ENCODE assay signal across 8 cellular contexts in the genomic region with DNA sequence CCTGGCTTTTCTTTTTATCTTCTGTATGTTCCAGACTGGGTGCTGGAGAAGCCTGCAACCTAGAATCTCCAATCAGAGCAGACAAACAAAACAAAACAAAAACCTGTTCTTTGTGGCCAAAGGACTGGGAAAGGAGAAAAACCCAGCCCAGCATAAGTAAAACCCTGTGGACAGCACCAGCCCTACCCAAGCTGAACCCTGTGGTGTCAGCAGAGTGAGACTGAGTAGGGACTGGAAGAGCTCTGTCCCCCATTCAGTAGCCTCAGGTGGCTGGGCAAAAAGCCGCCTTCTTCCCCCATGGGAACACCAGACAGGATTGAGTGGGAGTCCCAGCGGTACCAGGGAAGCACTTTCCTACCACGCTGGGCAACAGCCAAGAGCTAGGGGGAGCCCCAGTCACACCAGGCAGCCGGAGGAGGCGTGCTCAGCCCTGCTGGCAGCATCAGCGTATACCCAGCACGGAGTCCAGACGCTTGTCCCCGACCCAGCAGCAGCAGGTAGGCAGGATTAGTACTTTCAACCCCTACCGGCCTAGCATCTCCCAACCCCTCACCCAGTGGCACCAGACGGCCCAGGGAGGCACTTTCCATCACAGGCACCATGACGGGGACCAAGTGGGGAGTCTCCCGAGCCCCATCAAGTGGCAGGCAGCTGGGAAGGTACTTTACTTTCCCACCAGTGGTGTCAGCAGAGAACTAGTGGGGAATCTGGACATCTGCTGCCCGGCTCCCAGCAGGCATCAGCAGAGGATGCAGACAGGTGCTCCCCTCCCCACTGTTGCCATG. TPM values are rescaled to one million over a fixed set of nuclear protein-coding genes. Genes with fewer than 3 reads are reported as not detected.
DNase-seq lines count a peak whose midpoint lies in the region; FAIRE-seq and TF ChIP-seq lines count a peak whose summit lies in the region.

No MANE protein-coding gene starts in this region.

- peak; percentile 9 for DNase-seq in GOT3 (lab: John Stamatoyannopoulos, UW)
- peak; percentile 47 for DNase-seq in RCC 7860 (ENCODE audit: low spot score)
- DNase-seq in activated naive CD4-positive, alpha-beta T cell (lab: John Stamatoyannopoulos, UW) = peak in 3 of 4 experiments; percentile 1 to 32 (median 19)
- DNase-seq in germinal center (ENCODE audit: low spot score) = peak; percentile 70
- DNase-seq in transverse colon = peak; percentile 81

- no peak for FAIRE-seq in RCC 7860 (lab: Jason Lieb, UNC)

- no peak for TF ChIP-seq EP300 in transverse colon (IDR thresholded peaks at IDR 0.05; ENCODE audit: low read depth)

- H3K4me1 ChIP-seq in DOHH2 (ENCODE audit: control insufficient read depth, low read length) (peaks cover 9% of the 10 kb centered on the region), neuron (ENCODE audit: insufficient read depth, low read length) (no peaks in the 10 kb centered on the region), transverse colon (peaks cover 0 to 4% (median 0%) of the 10 kb centered on the region in 4 donors)

- intact Hi-C loops in transverse colon (cut with DNase I; ENCODE audit: low total_unique reads) = no loop called here

- H4K20me1 ChIP-seq in DOHH2 (ENCODE audit: control insufficient read depth, insufficient read depth, low read depth, low read length) = no peaks in the 10 kb centered on the region

- H3K36me3 ChIP-seq in DOHH2 (ENCODE audit: control insufficient read depth, low read length) (no peaks in the 10 kb centered on the region), neuron (ENCODE audit: insufficient read depth, low read length) (no peaks in the 10 kb centered on the region), transverse colon (no peaks in the 10 kb centered on the region)

- TF ChIP-seq POLR2A in transverse colon (IDR thresholded peaks at IDR 0.05) = no peak

- no peaks in the 10 kb centered on the region for H3K9me3 ChIP-seq in DOHH2 (ENCODE audit: control insufficient read depth, insufficient read depth, low read length)
- no peaks in the 10 kb centered on the region for H3K9me3 ChIP-seq in neuron (ENCODE audit: low read length)
- no peaks in the 10 kb centered on the region for H3K9me3 ChIP-seq in transverse colon

- H3K4me2 ChIP-seq in DOHH2 (ENCODE audit: low read length) = peak overlapping the region; percentile 82

- no peak overlapping the region for H2AFZ ChIP-seq in neuron (ENCODE audit: low read depth, low read length)

- WGBS in transverse colon (ENCODE audit: low coverage in 1 of 2), 2 donors = 15% methylated on average over 11 of the region's 14 CpGs; no CpG with 5 or more reads in 1 of the 2 donors

- peak; percentile 73 for TF ChIP-seq CTCF in DOHH2 (IDR thresholded peaks at IDR 0.05; ENCODE audit: low read depth, low read length, poor library complexity, severe bottlenecking)
- peak; percentile 56 for TF ChIP-seq CTCF in LNCAP (IDR thresholded peaks at IDR 0.05)
- peak; percentile 44 to 78 (median 60) for TF ChIP-seq CTCF in transverse colon (IDR thresholded peaks at IDR 0.05)

- H3K9me2 ChIP-seq in DOHH2 (replicated peaks; ENCODE audit: control insufficient read depth, low read length) = no peaks in the 10 kb centered on the region

- no peak overlapping the region for H3K27ac ChIP-seq in DOHH2 (ENCODE audit: low read depth, low read length)
- H3K27ac ChIP-seq in transverse colon = peak overlapping the region in 1 of 4 donors; percentile 29

- in situ Hi-C loops in transverse colon (cut with MboI; ENCODE audit: low pct_ligation_motif_present in 1 of 4, low pct_unique_long_range_greater_than_20kb in 1 of 4, low sequenced_read_pairs in 3 of 4) = loop anchor here in 1 of 4 donors (25.0 kb wide), 1 partner anchor 134 kb away; no protein-coding TSS in a partner anchor

- H3K79me2 ChIP-seq in DOHH2 (ENCODE audit: control insufficient read depth, low read length) = no peaks in the 10 kb centered on the region

- H3K27me3 ChIP-seq in DOHH2 (ENCODE audit: control insufficient read depth, low read length) = peaks cover 5% of the 10 kb centered on the region; the same call in 1 of the 2 replicates
- H3K27me3 ChIP-seq in neuron (ENCODE audit: insufficient read depth, low read length) = no peaks in the 10 kb centered on the region
- no peaks in the 10 kb centered on the region for H3K27me3 ChIP-seq in transverse colon

- no peaks in the 10 kb centered on the region for H3F3A ChIP-seq in DOHH2 (ENCODE audit: control insufficient read depth, insufficient read depth)

- H3K4me3 ChIP-seq in DOHH2 (ENCODE audit: low read length) (peak overlapping the region; percentile 73), neuron (ENCODE audit: low read length) (peak overlapping the region; percentile 49), transverse colon (peak overlapping the region in 3 of 4 donors; percentile 29 to 50 (median 29))

RNA-seq across cellular contexts. Expression of a gene that starts 8.6 kb away (rescaled TPM):
- total RNA-seq in transverse colon = 1 to 10 TPM in 3 of 4 donors, under 1 TPM in 1; 0.60 to 5.6 (median 3.1) TPM

Comparison
In these comparisons a context has a peak if more than half of its experiments do, and no peak if none do; other contexts are left out.
1. DNase-seq: peak in every context shown above with its lines; median percentile 81 in transverse colon; 70 in germinal center; 47 in RCC 7860; 19 in activated naive CD4-positive, alpha-beta T cell; 9 in GOT3.